2 cellular contexts compared by ENCODE assay signal in the genomic region with DNA sequence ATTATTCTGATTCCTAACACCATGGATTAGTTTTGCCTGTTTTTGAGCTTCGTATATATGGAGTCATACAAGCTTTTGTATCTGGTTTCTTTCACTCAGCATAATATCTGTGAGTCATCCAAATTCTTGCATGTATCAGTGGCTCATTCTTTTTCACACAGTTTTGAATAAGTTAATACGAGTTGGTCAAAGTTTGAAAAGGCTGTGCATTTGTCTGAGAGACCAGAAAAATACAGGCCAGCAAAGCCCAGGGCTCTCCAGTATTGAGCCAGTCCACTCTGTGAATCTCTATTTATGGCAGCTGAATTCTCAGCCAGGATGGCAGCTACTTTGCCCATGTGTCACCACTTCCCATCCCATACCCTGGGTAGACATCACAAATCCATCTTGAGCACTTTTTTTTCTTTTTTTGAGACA.
TF ChIP-seq lines count a peak whose summit lies in the region.

No MANE protein-coding gene starts in this region.

TF ChIP-seq in HepG2, 621 proteins besides CTCF, POLR2A, EP300 and RAD21:
- TF ChIP-seq MAFF (IDR thresholded peaks at IDR 0.05; ENCODE audit: low read depth, low read length) (peak; percentile 35), ZNF230 (CRISPR knock-in tag; IDR thresholded peaks at IDR 0.05) (no peak)

TF ChIP-seq in K562, 482 proteins besides CTCF, POLR2A, EP300 and RAD21:
- no peak for TF ChIP-seq ZNF146 (CRISPR knock-in tag; IDR thresholded peaks at IDR 0.05; ENCODE audit: unreplicated experiment)
- TF ChIP-seq SAP30 (IDR thresholded peaks at IDR 0.05; ENCODE audit: borderline replicate concordance, insufficient read depth, low read depth, low read length, poor library complexity, severe bottlenecking): no peak
- TF ChIP-seq ZNF253 (CRISPR knock-in tag; conservative IDR thresholded peaks at IDR 0.05): no peak
- TF ChIP-seq BRD9 (IDR thresholded peaks at IDR 0.05; ENCODE audit: low read depth, partially characterized antibody): no peak
- TF ChIP-seq, protein P1, sequence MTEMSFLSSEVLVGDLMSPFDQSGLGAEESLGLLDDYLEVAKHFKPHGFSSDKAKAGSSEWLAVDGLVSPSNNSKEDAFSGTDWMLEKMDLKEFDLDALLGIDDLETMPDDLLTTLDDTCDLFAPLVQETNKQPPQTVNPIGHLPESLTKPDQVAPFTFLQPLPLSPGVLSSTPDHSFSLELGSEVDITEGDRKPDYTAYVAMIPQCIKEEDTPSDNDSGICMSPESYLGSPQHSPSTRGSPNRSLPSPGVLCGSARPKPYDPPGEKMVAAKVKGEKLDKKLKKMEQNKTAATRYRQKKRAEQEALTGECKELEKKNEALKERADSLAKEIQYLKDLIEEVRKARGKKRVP (CRISPR knock-in tag; IDR thresholded peaks at IDR 0.05): no peak
TF ChIP-seq in K562: peak in this region for 0.
